2 cellular contexts compared by ENCODE assay signal in genomic region chr9:129324808-129325491, GRCh38.
TF ChIP-seq lines count a peak whose summit lies in the region.

No MANE protein-coding gene starts in this region.

TF ChIP-seq in SK-N-SH, 30 proteins besides CTCF, POLR2A, EP300 and RAD21 (continued from another document):
- no peak for TF ChIP-seq REST (IDR thresholded peaks at IDR 0.05; ENCODE audit: low read depth, low read length)
- TF ChIP-seq FOXJ3 (CRISPR knock-in tag; IDR thresholded peaks at IDR 0.05) = no peak
- TF ChIP-seq SMC3 (IDR thresholded peaks at IDR 0.05; ENCODE audit: low read depth, low read length) = no peak
- no peak for TF ChIP-seq GABPA (IDR thresholded peaks at IDR 0.05; ENCODE audit: low read depth)
TF ChIP-seq in SK-N-SH: peak in this region for 0.

TF ChIP-seq in SK-N-SH treated with all-trans-retinoic acid at 6 μM for 48 hours, 23 proteins besides CTCF, POLR2A, EP300 and RAD21 (continued from another document):
- TF ChIP-seq PATZ1 (CRISPR knock-in tag; IDR thresholded peaks at IDR 0.05; ENCODE audit: borderline replicate concordance) = no peak
- TF ChIP-seq CSRNP3 (CRISPR knock-in tag; IDR thresholded peaks at IDR 0.05) = no peak
- TF ChIP-seq CREB5 (CRISPR knock-in tag; IDR thresholded peaks at IDR 0.05; ENCODE audit: low read depth) = no peak
- TF ChIP-seq SNAI2 (CRISPR knock-in tag; IDR thresholded peaks at IDR 0.05) = no peak
- TF ChIP-seq ZC3H10 (CRISPR knock-in tag; IDR thresholded peaks at IDR 0.05) = no peak
- no peak for TF ChIP-seq RARB (CRISPR knock-in tag; IDR thresholded peaks at IDR 0.05)
